ENCODE assay signal across 9 cellular contexts in the genomic region with DNA sequence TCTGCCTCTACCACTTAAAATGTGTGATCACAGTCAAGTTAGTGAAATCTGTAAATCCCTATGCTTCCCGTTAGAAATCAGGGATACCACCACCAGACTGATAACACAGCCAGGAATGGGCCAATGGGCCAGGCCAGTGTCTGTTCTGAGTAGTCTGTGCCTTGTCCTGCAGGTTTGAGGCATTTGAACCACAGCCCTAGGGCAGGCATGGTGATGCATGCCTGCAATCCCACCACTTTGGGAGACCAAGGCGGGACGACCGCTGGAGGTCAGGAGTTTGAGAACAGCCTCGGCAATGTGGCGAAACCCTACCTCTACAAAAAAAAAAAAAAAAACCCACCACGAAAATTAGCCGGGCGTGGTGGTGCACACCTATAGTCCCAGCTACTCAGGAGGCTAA. TPM values are rescaled to one million over a fixed set of nuclear protein-coding genes. Genes with fewer than 3 reads are reported as not detected.
A peak's percentile ranks its signal among the peaks of the same experiment; 100 is the strongest.
DNase-seq lines count a peak whose midpoint lies in the region; ATAC-seq and TF ChIP-seq lines count a peak whose summit lies in the region.
"Had no signal": no experiment of that assay in that cellular context is flagged by ENCODE, and none has a peak within 500 bp of the region (broad histone marks: within the 10 kb centered on the region; RNA-seq: fewer than 3 reads in every experiment).

No MANE protein-coding gene starts in this region.

- peaks cover 44% of the 10 kb centered on the region for H3K79me2 ChIP-seq in PC-9 (ENCODE audit: low read depth)

- peaks cover 97% of the 10 kb centered on the region for H3F3A ChIP-seq in PC-9 (ENCODE audit: insufficient read depth, low read depth)

- H3K4me3 ChIP-seq in PC-9 = no peak overlapping the region
- H3K4me3 ChIP-seq in gastroesophageal sphincter = no peak overlapping the region
- no peak overlapping the region for H3K4me3 ChIP-seq in stomach

- no peak for TF ChIP-seq EP300 in gastroesophageal sphincter (IDR thresholded peaks at IDR 0.05)
- no peak for TF ChIP-seq EP300 in stomach (IDR thresholded peaks at IDR 0.05)

- no peaks in the 10 kb centered on the region for H3K9me3 Mint-ChIP-seq in activated naive CD4-positive, alpha-beta T cell treated with anti-CD3 and anti-CD28 coated beads, Interleukin-2, amount 10 ng/mL, durations not matched to agents 7 days and 5 days

- H3K27me3 ChIP-seq in PC-9 (ENCODE audit: insufficient read depth, low read depth) = no peaks in the 10 kb centered on the region
- no peaks in the 10 kb centered on the region for H3K27me3 ChIP-seq in gastroesophageal sphincter
- H3K27me3 ChIP-seq in stomach = no peaks in the 10 kb centered on the region

- TF ChIP-seq POLR2A in gastroesophageal sphincter (IDR thresholded peaks at IDR 0.05) = no peak
- TF ChIP-seq POLR2A in stomach (IDR thresholded peaks at IDR 0.05) = no peak

- BruUV-seq in PC-9 (replicated peaks; lab: Mats Ljungman, UMichigan) = no TSS peak

- no peak overlapping the region for H3K4me3 Mint-ChIP-seq in activated naive CD4-positive, alpha-beta T cell treated with anti-CD3 and anti-CD28 coated beads, Interleukin-2, amount 10 ng/mL, durations not matched to agents 7 days and 5 days

- CTCF ChIA-PET in activated naive CD4-positive, alpha-beta T cell treated with anti-CD3 and anti-CD28 coated beads, Interleukin-2, amount 10 ng/mL, durations not matched to agents 7 days and 5 days (lab: Charles Lee) = interaction anchor here (0.7 to 11.7 kb wide), 8 partner anchors 13 to 186 kb away, joined by 3 to 276 read pairs (median 7); a partner anchor contains a TSS
- CTCF ChIA-PET in PC-9 (lab: Charles Lee) = interaction anchor here (0.6 to 3.3 kb wide), 3 partner anchors 15 to 134 kb away, joined by 4 to 49 read pairs (median 10); no protein-coding TSS in a partner anchor

- POLR2A ChIA-PET in PC-9 (lab: Charles Lee; ENCODE audit: unreplicated experiment) = interaction anchor here (0.7 kb wide), 1 partner anchor 22 kb away, joined by 6 read pairs; no protein-coding TSS in a partner anchor

- peaks cover 78% of the 10 kb centered on the region for H3K4me1 Mint-ChIP-seq in activated naive CD4-positive, alpha-beta T cell treated with anti-CD3 and anti-CD28 coated beads, Interleukin-2, amount 10 ng/mL, durations not matched to agents 7 days and 5 days

- peaks cover 41% of the 10 kb centered on the region for H3K36me3 Mint-ChIP-seq in activated naive CD4-positive, alpha-beta T cell treated with anti-CD3 and anti-CD28 coated beads, Interleukin-2, amount 10 ng/mL, durations not matched to agents 7 days and 5 days

- DNase-seq in activated naive CD4-positive, alpha-beta T cell treated with anti-CD3 and anti-CD28 coated beads, Interleukin-2, amount 10 ng/mL, durations not matched to agents 7 days and 5 days = no peak
- no peak for DNase-seq in activated naive CD4-positive, alpha-beta T cell treated with Interleukin-2 at 50 U/mL for 16 hours
- DNase-seq in PC-9 (no peak), stomach (no peak), AG08396 (ENCODE audit: low spot score) (no peak), NCI-H446 treated with DMSO at 0.1 percent for 48 hours (lab: John Stamatoyannopoulos, UW) (no peak)
- DNase-seq: GDM1 had no signal

- H3K27ac Mint-ChIP-seq in activated naive CD4-positive, alpha-beta T cell treated with anti-CD3 and anti-CD28 coated beads, Interleukin-2, amount 10 ng/mL, durations not matched to agents 7 days and 5 days = peak overlapping the region; percentile 97

- no peaks in the 10 kb centered on the region for H3K27me3 Mint-ChIP-seq in activated naive CD4-positive, alpha-beta T cell treated with anti-CD3 and anti-CD28 coated beads, Interleukin-2, amount 10 ng/mL, durations not matched to agents 7 days and 5 days

- H3K9me2 ChIP-seq in PC-9 (ENCODE audit: insufficient read depth) = no peaks in the 10 kb centered on the region

- TF ChIP-seq CTCF in PC-9 (conservative IDR thresholded peaks at IDR 0.05) (no peak), gastroesophageal sphincter (IDR thresholded peaks at IDR 0.05) (no peak), stomach (IDR thresholded peaks at IDR 0.05) (no peak)

- H3K9me3 ChIP-seq in PC-9 (ENCODE audit: insufficient read depth, low read depth) = no peaks in the 10 kb centered on the region
- H3K9me3 ChIP-seq in gastroesophageal sphincter = no peaks in the 10 kb centered on the region
- no peaks in the 10 kb centered on the region for H3K9me3 ChIP-seq in stomach

- H3K36me3 ChIP-seq in PC-9 (ENCODE audit: low read depth) = peaks cover 30% of the 10 kb centered on the region
- peaks cover 0 to 45% of the 10 kb centered on the region in 2 donors for H3K36me3 ChIP-seq in gastroesophageal sphincter
- H3K36me3 ChIP-seq in stomach = peaks cover 35 to 49% (median 46%) of the 10 kb centered on the region in 4 donors

- no peak overlapping the region for H2AFZ ChIP-seq in PC-9

- WGBS in gastroesophageal sphincter (ENCODE audit: low coverage in 1 of 2), 2 donors = 78 to 88% methylated on average over 3 to 4 of the region's 9 CpGs
- WGBS in stomach, 5 donors = 79 to 89% (median 83%) methylated on average over 7 to 9 of the region's 9 CpGs

- H4K20me1 ChIP-seq in PC-9 (ENCODE audit: insufficient read depth) = peaks cover 49% of the 10 kb centered on the region

- H3K4me2 ChIP-seq in PC-9 = no peak overlapping the region; the same call in 1 of the 2 replicates

- peak overlapping the region; percentile 92 for H3K27ac ChIP-seq in PC-9
- H3K27ac ChIP-seq in gastroesophageal sphincter = peak overlapping the region in 3 of 4 donors; percentile 64 to 94 (median 93)
- peak overlapping the region; percentile 23 to 97 (median 95) for H3K27ac ChIP-seq in stomach

- ATAC-seq in gastroesophageal sphincter (no peak), GM18520 (IDR thresholded peaks at IDR 0.05; ENCODE audit: unreplicated experiment) (no peak)

- H3K4me1 ChIP-seq in PC-9 (replicated peaks; ENCODE audit: insufficient read depth) = peaks cover 91% of the 10 kb centered on the region
- peaks cover 10 to 91% (median 45%) of the 10 kb centered on the region in 3 donors for H3K4me1 ChIP-seq in gastroesophageal sphincter
- H3K4me1 ChIP-seq in stomach = peaks cover 58 to 94% (median 70%) of the 10 kb centered on the region in 4 donors

- intact Hi-C loops in PC-9 (cut with micrococcal nuclease; ENCODE audit: unreplicated experiment) = no loop called here
- intact Hi-C loops in stomach (cut with DNase I; ENCODE audit: low total_unique reads) = no loop called here

RNA-seq across cellular contexts. Expression of a gene that starts 12.1 kb away (rescaled TPM):
- total RNA-seq in PC-9 (2021) = 632 and 734 TPM in 2 replicates
- 1,000 to 10,000 TPM; 1,348 to 2,181 (median 1,745) TPM for total RNA-seq in gastroesophageal sphincter
- total RNA-seq in stomach = 100 to 1,000 TPM; 550 to 693 (median 622) TPM
- polyA plus RNA-seq in stomach = 10 to 100 TPM; 37.4 to 76.8 (median 60.3) TPM

RNA-seq across cellular contexts. Expression of a gene that starts 15.0 kb away (rescaled TPM):
- total RNA-seq in PC-9 (2021) (1,773 and 2,008 TPM in 2 replicates), gastroesophageal sphincter (1,000 to 10,000 TPM; 1,070 to 1,712 (median 1,374) TPM), stomach (1,000 to 10,000 TPM in 1 of 5 donors, 100 to 1,000 TPM in 4; 671 to 1,412 (median 779) TPM)
- 1,000 to 10,000 TPM; 1,415 to 1,760 (median 1,525) TPM for polyA plus RNA-seq in stomach

RNA-seq across cellular contexts. Expression of a gene that starts 32.7 kb away (rescaled TPM):
- total RNA-seq in PC-9 (2021) (39.3 and 40.5 TPM in 2 replicates), gastroesophageal sphincter (1 to 10 TPM; 3.8 to 9.6 (median 7.6) TPM), stomach (10 to 100 TPM in 3 of 5 donors, 1 to 10 TPM in 2; 6.1 to 36.2 (median 12.3) TPM)
- polyA plus RNA-seq in stomach = 10 to 100 TPM; 13.3 to 18.9 (median 16.3) TPM

RNA-seq across cellular contexts. Expression of a gene that starts 43.0 kb away (rescaled TPM):
- 96.6 and 120 TPM in 2 replicates for total RNA-seq in PC-9 (2021)
- 10 to 100 TPM; 67.9 to 88.7 (median 85.6) TPM for total RNA-seq in gastroesophageal sphincter
- 100 to 1,000 TPM in 1 of 5 donors, 10 to 100 TPM in 4; 53.9 to 110 (median 85.3) TPM for total RNA-seq in stomach
- 10 to 100 TPM; 32.8 to 44.6 (median 34.7) TPM for polyA plus RNA-seq in stomach

RNA-seq across cellular contexts. Expression of a gene that starts 53.9 kb away (rescaled TPM):
- total RNA-seq in PC-9 (2021) (83.2 and 84.2 TPM in 2 replicates), gastroesophageal sphincter (10 to 100 TPM; 25.4 to 36.7 (median 31.9) TPM), stomach (100 to 1,000 TPM in 1 of 5 donors, 10 to 100 TPM in 4; 24.4 to 112 (median 51.8) TPM)
- 10 to 100 TPM; 68.1 to 71.3 (median 69.2) TPM for polyA plus RNA-seq in stomach
